Comparison of ENCODE assay signal across 20 cellular contexts in genomic region chr17:14780116-14780515, GRCh38.
"Had no signal": no experiment of that assay in that cellular context is flagged by ENCODE, and none has a peak within 500 bp of the region (broad histone marks: within the 10 kb centered on the region; RNA-seq: fewer than 3 reads in every experiment).

No MANE protein-coding gene starts in this region.

- DNase-seq: activated CD4-positive, alpha-beta memory T cell treated with anti-CD3 and anti-CD28 coated beads, Interleukin-2, amount 10 ng/mL, durations not matched to agents 7 days and 5 days; activated CD4-positive, alpha-beta T cell treated with anti-CD3 and anti-CD28 coated beads for 48 hours; activated CD4-positive, CD25-positive, alpha-beta regulatory T cell; activated CD8-positive, alpha-beta memory T cell treated with anti-CD3 and anti-CD28 coated beads, Interleukin-2, amount 10 ng/mL, durations not matched to agents 7 days and 5 days; activated naive CD4-positive, alpha-beta T cell treated with anti-CD3 and anti-CD28 coated beads for 36 hours; anterior cingulate cortex; brain microvascular endothelial cell; effector CD8-positive, alpha-beta T cell; esophagus squamous epithelium; islet precursor cell; left colon; lower lobe of right lung; natural killer cell; occipital lobe; posterior cingulate gyrus; stimulated activated CD4-positive, alpha-beta T cell treated with anti-CD3 and anti-CD28 coated beads, Interleukin-1b, Interleukin-23, amount 100 ng/mL, for 48 hours; stimulated activated naive CD4-positive, alpha-beta T cell treated with Interleukin-2 at 50 U/mL for 16 hours; tibial artery; uterus had no signal

- H3K9me3 ChIP-seq: esophagus squamous epithelium, lower lobe of right lung, tibial artery, uterus had no signal

- H3K36me3 ChIP-seq: brain microvascular endothelial cell, esophagus squamous epithelium, lower lobe of right lung, tibial artery, uterus had no signal

- H3K4me1 ChIP-seq: lower lobe of right lung, uterus had no signal

- H3K4me3 ChIP-seq: coronary artery, esophagus squamous epithelium, lower lobe of right lung, tibial artery, uterus had no signal

- H3K27ac ChIP-seq: brain microvascular endothelial cell, coronary artery, lower lobe of right lung, tibial artery, uterus had no signal

- H3K27me3 ChIP-seq: brain microvascular endothelial cell, esophagus squamous epithelium, tibial artery, uterus had no signal
